12 cellular contexts compared by ENCODE assay signal in genomic region chr12:105032703-105033357, GRCh38.
"Had no signal": no experiment of that assay in that cellular context is flagged by ENCODE, and none has a peak within 500 bp of the region (broad histone marks: within the 10 kb centered on the region; RNA-seq: fewer than 3 reads in every experiment).

No MANE protein-coding gene starts in this region.

- H3K27ac Mint-ChIP-seq: activated naive CD4-positive, alpha-beta T cell treated with anti-CD3 and anti-CD28 coated beads for 36 hours; activated T-helper 1 cell treated with anti-CD3 and anti-CD28 coated beads, Interleukin-12 subunit alpha, Interleukin-12 subunit beta, Interleukin-2, Interleukin-4 antibody, amounts not matched to agents 30 ng/mL and 10 ng/mL and 1 ng/mL, durations not matched to agents 14 hours and 24 hours and 36 hours; mesothelial cell of epicardium had no signal

- H3K36me3 Mint-ChIP-seq: mesothelial cell of epicardium had no signal

- ATAC-seq: lower lobe of right lung had no signal

- H3K27me3 ChIP-seq: colonic mucosa, stomach had no signal

- H3K4me1 ChIP-seq: colonic mucosa, lower lobe of right lung had no signal

- H3K36me3 ChIP-seq: colonic mucosa, lower lobe of right lung had no signal

- H3K4me1 Mint-ChIP-seq: mesothelial cell of epicardium had no signal

- H3K4me3 Mint-ChIP-seq: activated naive CD4-positive, alpha-beta T cell treated with anti-CD3 and anti-CD28 coated beads for 36 hours; activated T-helper 1 cell treated with anti-CD3 and anti-CD28 coated beads, Interleukin-12 subunit alpha, Interleukin-12 subunit beta, Interleukin-2, Interleukin-4 antibody, amounts not matched to agents 30 ng/mL and 10 ng/mL and 1 ng/mL, durations not matched to agents 14 hours and 24 hours and 36 hours; mesothelial cell of epicardium had no signal

- H3K27ac ChIP-seq: colonic mucosa, lower lobe of right lung, skin epidermis, stomach had no signal

- H3K9me3 ChIP-seq: colonic mucosa, lower lobe of right lung, stomach had no signal

- DNase-seq: activated CD4-positive, CD25-positive, alpha-beta regulatory T cell treated with anti-CD3 and anti-CD28 coated beads, Interleukin-2, amount 50 U/mL, for 72 hours; activated naive CD4-positive, alpha-beta T cell treated with anti-CD3 and anti-CD28 coated beads for 36 hours; anterior cingulate cortex; colonic mucosa; hypothalamus; lower lobe of right lung; posterior cingulate gyrus; stimulated activated CD4-positive, alpha-beta T cell treated with anti-CD3 and anti-CD28 coated beads, Interleukin-4, amount 100 ng/mL, for 4 hours; stomach had no signal

- H3K4me3 ChIP-seq: colonic mucosa, lower lobe of right lung, skin epidermis, stomach had no signal

- H3K9me3 Mint-ChIP-seq: activated naive CD4-positive, alpha-beta T cell treated with anti-CD3 and anti-CD28 coated beads for 36 hours; activated T-helper 1 cell treated with anti-CD3 and anti-CD28 coated beads, Interleukin-12 subunit alpha, Interleukin-12 subunit beta, Interleukin-2, Interleukin-4 antibody, amounts not matched to agents 30 ng/mL and 10 ng/mL and 1 ng/mL, durations not matched to agents 14 hours and 24 hours and 36 hours; mesothelial cell of epicardium had no signal
